ENCODE assay signal across 16 cellular contexts in genomic region chr19:1796395-1797142, GRCh38. TPM values are rescaled to one million over a fixed set of nuclear protein-coding genes. Genes with fewer than 3 reads are reported as not detected.
"Had no signal": no experiment of that assay in that cellular context is flagged by ENCODE, and none has a peak within 500 bp of the region (broad histone marks: within the 10 kb centered on the region; RNA-seq: fewer than 3 reads in every experiment).

No MANE protein-coding gene starts in this region.

- H3K9me3 Mint-ChIP-seq: memory B cell; naive thymus-derived CD8-positive, alpha-beta T cell; stimulated activated effector memory CD8-positive, alpha-beta T cell treated with anti-CD3 and anti-CD28 coated beads, Interleukin-12 subunit alpha, Interleukin-12 subunit beta, amount 100 ng/mL, for 72 hours had no signal

- H3K27ac Mint-ChIP-seq: activated CD8-positive, alpha-beta memory T cell treated with anti-CD3 and anti-CD28 coated beads, Interleukin-2, amount 10 ng/mL, durations not matched to agents 7 days and 5 days; memory B cell; stimulated activated effector memory CD8-positive, alpha-beta T cell treated with anti-CD3 and anti-CD28 coated beads, Interleukin-12 subunit alpha, Interleukin-12 subunit beta, amount 100 ng/mL, for 72 hours had no signal

- H3K9ac ChIP-seq: parathyroid adenoma had no signal

- DNase-seq: sigmoid colon had no signal

- H3K4me1 ChIP-seq: colonic mucosa, parathyroid adenoma had no signal

- H2AFZ ChIP-seq: parathyroid adenoma had no signal

- H3K27me3 Mint-ChIP-seq: activated CD8-positive, alpha-beta memory T cell treated with anti-CD3 and anti-CD28 coated beads, Interleukin-2, amount 10 ng/mL, durations not matched to agents 7 days and 5 days had no signal

- H3K27ac ChIP-seq: colonic mucosa, esophagus muscularis mucosa, left ventricle myocardium inferior, neutrophil, parathyroid adenoma, sigmoid colon, tibial artery, WERI-Rb-1 had no signal

- H3K36me3 Mint-ChIP-seq: activated CD8-positive, alpha-beta memory T cell treated with anti-CD3 and anti-CD28 coated beads, Interleukin-2, amount 10 ng/mL, durations not matched to agents 7 days and 5 days; memory B cell; naive thymus-derived CD8-positive, alpha-beta T cell had no signal

- H3K4me3 Mint-ChIP-seq: activated CD8-positive, alpha-beta memory T cell treated with anti-CD3 and anti-CD28 coated beads, Interleukin-2, amount 10 ng/mL, durations not matched to agents 7 days and 5 days; memory B cell; naive thymus-derived CD8-positive, alpha-beta T cell; stimulated activated effector memory CD8-positive, alpha-beta T cell treated with anti-CD3 and anti-CD28 coated beads, Interleukin-12 subunit alpha, Interleukin-12 subunit beta, amount 100 ng/mL, for 72 hours had no signal

- H3K9me3 ChIP-seq: colonic mucosa, esophagus muscularis mucosa, left ventricle myocardium inferior, mucosa of descending colon, neutrophil, sigmoid colon, tibial artery had no signal

- H3K4me3 ChIP-seq: colonic mucosa, mucosa of descending colon, tibial artery had no signal

- H3K36me3 ChIP-seq: colonic mucosa, esophagus muscularis mucosa, left ventricle myocardium inferior, sigmoid colon, tibial artery, WERI-Rb-1 had no signal

RNA-seq across cellular contexts. Expression of gene ONECUT3, which starts 43.3 kb away (rescaled TPM):
- total RNA-seq: activated CD8-positive, alpha-beta memory T cell treated with anti-CD3 and anti-CD28 coated beads, Interleukin-2, amount 10 ng/mL, durations not matched to agents 7 days and 5 days; esophagus muscularis mucosa; fibroblast of villous mesenchyme; glomerular endothelial cell; kidney epithelial cell; left ventricle myocardium inferior; mucosa of descending colon; naive thymus-derived CD8-positive, alpha-beta T cell; sigmoid colon had no signal
- polyA plus RNA-seq: naive thymus-derived CD8-positive, alpha-beta T cell; sigmoid colon had no signal
